17 cellular contexts compared by ENCODE assay signal in genomic region chr5:115166744-115167393, GRCh38. TPM values are rescaled to one million over a fixed set of nuclear protein-coding genes. Genes with fewer than 3 reads are reported as not detected.
DNase-seq lines count a peak whose midpoint lies in the region; ATAC-seq and TF ChIP-seq lines count a peak whose summit lies in the region.
"Had no signal": no experiment of that assay in that cellular context is flagged by ENCODE, and none has a peak within 500 bp of the region (broad histone marks: within the 10 kb centered on the region; RNA-seq: fewer than 3 reads in every experiment).

No MANE protein-coding gene starts in this region.

- H4K20me1 ChIP-seq in neural cell (ENCODE audit: insufficient read depth), result no peaks in the 10 kb centered on the region

- H3K4me3 ChIP-seq in HEK293 (ENCODE audit: low read depth, low read length) (no peak overlapping the region), neural cell (ENCODE audit: low read length) (peak overlapping the region; percentile 85), spleen (no peak overlapping the region)

- H3K9me2 ChIP-seq in neural cell (ENCODE audit: insufficient read depth, low read length), result no peaks in the 10 kb centered on the region

- no peak for TF ChIP-seq RAD21 in neural cell (conservative IDR thresholded peaks at IDR 0.05)

- H3K9me3 ChIP-seq in HEK293 (ENCODE audit: control insufficient read depth, insufficient read depth, low read depth, low read length) (no peaks in the 10 kb centered on the region), neural cell (ENCODE audit: low read length) (peaks cover 19% of the 10 kb centered on the region), spleen (peaks cover 0 to 35% (median 25%) of the 10 kb centered on the region in 8 donors)

- TF ChIP-seq CTCF in 22Rv1 (IDR thresholded peaks at IDR 0.05) (no peak), HEK293 (tag by site-specific recombination; IDR thresholded peaks at IDR 0.05) (no peak), neural cell (IDR thresholded peaks at IDR 0.05; ENCODE audit: poor library complexity, severe bottlenecking) (no peak), spleen (IDR thresholded peaks at IDR 0.05 in 8 of 11, conservative IDR thresholded peaks at IDR 0.05 in 3 of 11) (no peak)

- peaks cover 9% of the 10 kb centered on the region for H3F3A ChIP-seq in neural cell (ENCODE audit: insufficient read depth, low read length, poor library complexity, severe bottlenecking)

- DNase-seq in spleen (peak; percentile 66), NCI-H510A treated with DMSO at 0.1 percent for 48 hours (lab: John Stamatoyannopoulos, UW) (no peak), NCI-H2107 treated with DMSO at 0.1 percent for 48 hours (lab: John Stamatoyannopoulos, UW; ENCODE audit: unreplicated experiment) (no peak)
- DNase-seq: 8988T; AML-193; Caco-2; Calu3; CD4-positive, alpha-beta T cell; CD8-positive, alpha-beta T cell; DMS79 treated with DMSO at 0.1 percent for 48 hours; GF-D8 had no signal

- H3K4me1 ChIP-seq in HEK293 (ENCODE audit: control insufficient read depth, insufficient read depth, low read length) (peaks cover 4% of the 10 kb centered on the region; the same call in 1 of the 2 replicates), spleen (peaks cover 16 to 33% (median 21%) of the 10 kb centered on the region in 6 donors)

- WGBS in spleen, 5 donors, result 95 to 97% (median 97%) methylated on average over 9 to 12 of the region's 12 CpGs

- H2AFZ ChIP-seq in neural cell (ENCODE audit: low read depth, low read length), result no peak overlapping the region

- ATAC-seq in GM21529 (IDR thresholded peaks at IDR 0.05; ENCODE audit: unreplicated experiment), result no peak
- ATAC-seq: CD8-positive, alpha-beta T cell had no signal

- H3K27ac ChIP-seq in 22Rv1 (peak overlapping the region; percentile 99), HEK293 (ENCODE audit: extremely low read depth, low read depth, low read length) (no peak overlapping the region), neural cell (ENCODE audit: low read length) (no peak overlapping the region), spleen (no peak overlapping the region)
- H3K27ac ChIP-seq: BLaER1 treated with 17β-estradiol and CSF1 and Interleukin-3, amounts not matched to agents 10 nM and 100 nM; C4-2B had no signal

- TF ChIP-seq EP300 in neural cell (conservative IDR thresholded peaks at IDR 0.05; ENCODE audit: poor library complexity, severe bottlenecking), result no peak

- intact Hi-C loops in spleen (cut with DNase I; ENCODE audit: low total_unique reads), result no loop called here

- H3K4me2 ChIP-seq in neural cell (ENCODE audit: low read length), result no peak overlapping the region

- CTCF ChIA-PET in HEK293 (lab: Yijun Ruan, JAX), result no interaction called here

- peaks cover 5% of the 10 kb centered on the region for H3K27me3 ChIP-seq in neural cell (ENCODE audit: insufficient read depth, low read depth, low read length)
- peaks cover 0 to 85% (median 28%) of the 10 kb centered on the region in 7 donors for H3K27me3 ChIP-seq in spleen (replicated peaks in 1 of 7)

- H3K79me2 ChIP-seq in neural cell (replicated peaks; ENCODE audit: insufficient read depth, low read length), result peaks cover 71% of the 10 kb centered on the region

- POLR2A ChIA-PET in HEK293 (lab: Yijun Ruan, JAX), result no interaction called here

- no peak overlapping the region for H3K9ac ChIP-seq in neural cell (ENCODE audit: low read length)
- H3K9ac ChIP-seq: BLaER1 treated with 17β-estradiol and CSF1 and Interleukin-3, amounts not matched to agents 10 nM and 100 nM had no signal

- peaks cover 0 to 3% of the 10 kb centered on the region in 2 experiments; a peak in 2 of 3 replicates for H3K36me3 ChIP-seq in HEK293 (ENCODE audit: control insufficient read depth in 2 of 2, insufficient read depth in 1 of 2, low read length in 2 of 2)
- peaks cover 3% of the 10 kb centered on the region for H3K36me3 ChIP-seq in neural cell (ENCODE audit: insufficient read depth, low read length)
- no peaks in the 10 kb centered on the region for H3K36me3 ChIP-seq in spleen

- TF ChIP-seq POLR2A in spleen (IDR thresholded peaks at IDR 0.05), result no peak

TF ChIP-seq in HEK293, 187 proteins besides CTCF, POLR2A, EP300 and RAD21 (continues in another document):
- no peak for TF ChIP-seq BCL11A (tag by site-specific recombination; IDR thresholded peaks at IDR 0.05; ENCODE audit: low read depth)
- TF ChIP-seq, protein P1, sequence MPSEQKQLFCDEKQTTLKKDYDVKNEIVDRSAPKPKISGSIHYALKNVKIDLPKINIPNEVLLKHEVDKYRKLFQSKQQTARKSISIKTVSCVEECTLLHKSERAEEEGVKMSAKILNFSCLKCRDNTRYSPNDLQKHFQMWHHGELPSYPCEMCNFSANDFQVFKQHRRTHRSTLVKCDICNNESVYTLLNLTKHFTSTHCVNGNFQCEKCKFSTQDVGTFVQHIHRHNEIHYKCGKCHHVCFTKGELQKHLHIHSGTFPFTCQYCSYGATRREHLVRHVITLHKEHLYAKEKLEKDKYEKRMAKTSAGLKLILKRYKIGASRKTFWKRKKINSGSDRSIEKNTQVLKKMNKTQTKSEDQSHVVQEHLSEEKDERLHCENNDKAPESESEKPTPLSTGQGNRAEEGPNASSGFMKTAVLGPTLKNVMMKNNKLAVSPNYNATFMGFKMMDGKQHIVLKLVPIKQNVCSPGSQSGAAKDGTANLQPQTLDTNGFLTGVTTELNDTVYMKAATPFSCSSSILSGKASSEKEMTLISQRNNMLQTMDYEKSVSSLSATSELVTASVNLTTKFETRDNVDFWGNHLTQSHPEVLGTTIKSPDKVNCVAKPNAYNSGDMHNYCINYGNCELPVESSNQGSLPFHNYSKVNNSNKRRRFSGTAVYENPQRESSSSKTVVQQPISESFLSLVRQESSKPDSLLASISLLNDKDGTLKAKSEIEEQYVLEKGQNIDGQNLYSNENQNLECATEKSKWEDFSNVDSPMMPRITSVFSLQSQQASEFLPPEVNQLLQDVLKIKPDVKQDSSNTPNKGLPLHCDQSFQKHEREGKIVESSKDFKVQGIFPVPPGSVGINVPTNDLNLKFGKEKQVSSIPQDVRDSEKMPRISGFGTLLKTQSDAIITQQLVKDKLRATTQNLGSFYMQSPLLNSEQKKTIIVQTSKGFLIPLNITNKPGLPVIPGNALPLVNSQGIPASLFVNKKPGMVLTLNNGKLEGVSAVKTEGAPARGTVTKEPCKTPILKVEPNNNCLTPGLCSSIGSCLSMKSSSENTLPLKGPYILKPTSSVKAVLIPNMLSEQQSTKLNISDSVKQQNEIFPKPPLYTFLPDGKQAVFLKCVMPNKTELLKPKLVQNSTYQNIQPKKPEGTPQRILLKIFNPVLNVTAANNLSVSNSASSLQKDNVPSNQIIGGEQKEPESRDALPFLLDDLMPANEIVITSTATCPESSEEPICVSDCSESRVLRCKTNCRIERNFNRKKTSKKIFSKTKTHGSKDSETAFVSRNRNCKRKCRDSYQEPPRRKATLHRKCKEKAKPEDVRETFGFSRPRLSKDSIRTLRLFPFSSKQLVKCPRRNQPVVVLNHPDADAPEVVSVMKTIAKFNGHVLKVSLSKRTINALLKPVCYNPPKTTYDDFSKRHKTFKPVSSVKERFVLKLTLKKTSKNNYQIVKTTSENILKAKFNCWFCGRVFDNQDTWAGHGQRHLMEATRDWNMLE (tag by site-specific recombination; conservative IDR thresholded peaks at IDR 0.05; ENCODE audit: low read depth), result no peak
- TF ChIP-seq ZNF596 (tag by site-specific recombination; IDR thresholded peaks at IDR 0.05), result no peak
- TF ChIP-seq ZNF837 (tag by site-specific recombination; IDR thresholded peaks at IDR 0.05), result no peak
- TF ChIP-seq ZNF768 (tag by site-specific recombination; IDR thresholded peaks at IDR 0.05), result no peak
- TF ChIP-seq ZSCAN16 (tag by site-specific recombination; IDR thresholded peaks at IDR 0.05), result no peak

TF ChIP-seq in neural cell, 6 proteins besides CTCF, POLR2A, EP300 and RAD21:
- TF ChIP-seq SMC3 (conservative IDR thresholded peaks at IDR 0.05; ENCODE audit: poor library complexity) (no peak), MXI1 (conservative IDR thresholded peaks at IDR 0.05; ENCODE audit: poor library complexity, severe bottlenecking) (no peak), TAF1 (IDR thresholded peaks at IDR 0.05; ENCODE audit: low read depth) (no peak), EZH2 (IDR thresholded peaks at IDR 0.05; ENCODE audit: borderline replicate concordance, insufficient read depth, low read length, poor library complexity, severe bottlenecking) (no peak), REST (IDR thresholded peaks at IDR 0.05; ENCODE audit: borderline replicate concordance) (no peak), POLR2AphosphoS5 (IDR thresholded peaks at IDR 0.05) (no peak)

RNA-seq across cellular contexts. Expression of gene TRIM36, which starts 2.8 kb away (rescaled TPM):
- polyA plus RNA-seq in neural cell (105 and 122 TPM in 2 replicates), spleen (under 1 TPM; 0.18 to 0.46 (median 0.45) TPM)
- 149 and 153 TPM in 2 replicates for polyA minus RNA-seq in neural cell
- total RNA-seq in spleen, result 1 to 10 TPM in 5 of 7 donors, under 1 TPM in 2; 0.77 to 6.3 (median 2.4) TPM
- total RNA-seq: CD8-positive, alpha-beta T cell had no signal

Comparison
In these comparisons a context has a peak if more than half of its experiments do, and no peak if none do; other contexts are left out.
1. RNA of gene TRIM36, which starts 2.8 kb away (polyA plus RNA-seq): 105 to 122 TPM in neural cell; 0.18 to 0.46 TPM in spleen; every median in the first group is over 10 times any median in the second.